Comparison of ENCODE assay signal across 18 cellular contexts in genomic region chr19:18346091-18346490, GRCh38. TPM values are rescaled to one million over a fixed set of nuclear protein-coding genes. Genes with fewer than 3 reads are reported as not detected.
DNase-seq lines count a peak whose midpoint lies in the region; ATAC-seq and TF ChIP-seq lines count a peak whose summit lies in the region.
"Had no signal": no experiment of that assay in that cellular context is flagged by ENCODE, and none has a peak within 500 bp of the region (broad histone marks: within the 10 kb centered on the region; RNA-seq: fewer than 3 reads in every experiment).

No MANE protein-coding gene starts in this region.

- H3K9ac ChIP-seq in HUES48 (ENCODE audit: low read depth, low read length) (no peak overlapping the region), colonic mucosa (ENCODE audit: low read depth in 2 of 2, low read length in 2 of 2) (peak overlapping the region in 1 of 2 donors; percentile 55)

- H3K4me3 Mint-ChIP-seq in natural killer cell treated with Interleukin-12 subunit alpha and Interleukin-12 subunit beta and Interleukin-15 and Interleukin-18, amount 100 ng/mL, for 72 hours, result peak overlapping the region; percentile 20

- H3K36me3 Mint-ChIP-seq in natural killer cell treated with Interleukin-12 subunit alpha and Interleukin-12 subunit beta and Interleukin-15 and Interleukin-18, amount 100 ng/mL, for 72 hours, result no peaks in the 10 kb centered on the region

- no peaks in the 10 kb centered on the region for H3K27me3 Mint-ChIP-seq in natural killer cell treated with Interleukin-12 subunit alpha and Interleukin-12 subunit beta and Interleukin-15 and Interleukin-18, amount 100 ng/mL, for 72 hours

- H3K4me1 Mint-ChIP-seq in natural killer cell treated with Interleukin-12 subunit alpha and Interleukin-12 subunit beta and Interleukin-15 and Interleukin-18, amount 100 ng/mL, for 72 hours (ENCODE audit: low read depth in 2 of 2), result peaks cover 13 to 28% of the 10 kb centered on the region in 2 donors

- ATAC-seq in natural killer cell treated with Interleukin-12 subunit alpha and Interleukin-12 subunit beta and Interleukin-15 and Interleukin-18, amount 100 ng/mL, for 72 hours, result no peak
- ATAC-seq in left lobe of liver, result no peak

- H3K9me3 ChIP-seq in HUES48 (ENCODE audit: control insufficient read depth, insufficient read depth, low read length) (no peaks in the 10 kb centered on the region), colonic mucosa (no peaks in the 10 kb centered on the region)
- H3K9me3 ChIP-seq: HAP-1, ovary, tibial nerve had no signal

- intact Hi-C loops in colonic mucosa (cut with DNase I), result no loop called here

- no peaks in the 10 kb centered on the region for H3K27me3 ChIP-seq in HUES48 (ENCODE audit: control insufficient read depth, insufficient read depth, low read length)
- H3K27me3 ChIP-seq in colonic mucosa, result no peaks in the 10 kb centered on the region
- H3K27me3 ChIP-seq: ovary, tibial nerve had no signal

- H3K4me3 ChIP-seq in HUES48 (ENCODE audit: low read depth, low read length) (no peak overlapping the region), colonic mucosa (no peak overlapping the region)
- H3K4me3 ChIP-seq: HAP-1, ovary, SK-N-MC, skin epidermis, tibial nerve had no signal

- peaks cover 25% of the 10 kb centered on the region for H3K4me1 ChIP-seq in HUES48 (ENCODE audit: control insufficient read depth, insufficient read depth, low read length)
- no peaks in the 10 kb centered on the region for H3K4me1 ChIP-seq in colonic mucosa
- H3K4me1 ChIP-seq: HAP-1 had no signal

- H3K27ac Mint-ChIP-seq in natural killer cell treated with Interleukin-12 subunit alpha and Interleukin-12 subunit beta and Interleukin-15 and Interleukin-18, amount 100 ng/mL, for 72 hours, result no peak overlapping the region

- H3K36me3 ChIP-seq in HUES48 (ENCODE audit: control insufficient read depth, insufficient read depth, low read length) (peaks cover 3% of the 10 kb centered on the region), colonic mucosa (peaks cover 5% of the 10 kb centered on the region)
- H3K36me3 ChIP-seq: HAP-1, ovary had no signal

- peak in 2 of 3 experiments; percentile 10 to 45 for DNase-seq in NCI-H1417 (lab: John Stamatoyannopoulos, UW)
- no peak for DNase-seq in NCI-H1417 treated with DMSO at 0.1 percent for 48 hours (lab: John Stamatoyannopoulos, UW)
- peak; percentile 64 for DNase-seq in colonic mucosa
- no peak for DNase-seq in natural killer cell treated with Interleukin-12 subunit alpha and Interleukin-12 subunit beta and Interleukin-15 and Interleukin-18, amount 100 ng/mL, for 72 hours (ENCODE audit: low spot score)
- no peak for DNase-seq in NCI-H2196 treated with DMSO at 0.1 percent for 48 hours (lab: John Stamatoyannopoulos, UW; ENCODE audit: unreplicated experiment)
- no peak for DNase-seq in left lobe of liver (ENCODE audit: low spot score)
- no peak for DNase-seq in NCI-H1048 (lab: John Stamatoyannopoulos, UW)
- DNase-seq: activated CD4-positive, alpha-beta T cell treated with anti-CD3 and anti-CD28 coated beads, Interleukin-2, amount 50 U/mL, for 48 hours; amygdala; kidney; NCI-H2171 treated with DMSO at 0.1 percent for 48 hours; ovary had no signal

- no peak for TF ChIP-seq CTCF in colonic mucosa (IDR thresholded peaks at IDR 0.05)

- H3K27ac ChIP-seq in HUES48 (ENCODE audit: low read depth, low read length), result peak overlapping the region; percentile 59
- no peak overlapping the region for H3K27ac ChIP-seq in colonic mucosa
- H3K27ac ChIP-seq: ovary, SK-N-MC, skin epidermis, tibial nerve had no signal

- no peaks in the 10 kb centered on the region for H3K9me3 Mint-ChIP-seq in natural killer cell treated with Interleukin-12 subunit alpha and Interleukin-12 subunit beta and Interleukin-15 and Interleukin-18, amount 100 ng/mL, for 72 hours

RNA-seq across cellular contexts. Expression of gene PGPEP1, which starts 5.7 kb away (rescaled TPM):
- total RNA-seq in colonic mucosa (10 to 100 TPM; 62.6 to 99.0 TPM), left lobe of liver (62.4 TPM)
- total RNA-seq in natural killer cell treated with Interleukin-12 subunit alpha and Interleukin-12 subunit beta and Interleukin-15 and Interleukin-18, amount 100 ng/mL, for 72 hours, result 10 to 100 TPM; 42.1 to 50.7 TPM

RNA-seq across cellular contexts. Expression of gene LSM4, which starts 23.2 kb away (rescaled TPM):
- total RNA-seq in colonic mucosa (100 to 1,000 TPM; 128 to 308 TPM), left lobe of liver (53.3 TPM)
- 100 to 1,000 TPM; 153 to 223 TPM for total RNA-seq in natural killer cell treated with Interleukin-12 subunit alpha and Interleukin-12 subunit beta and Interleukin-15 and Interleukin-18, amount 100 ng/mL, for 72 hours

RNA-seq across cellular contexts. Expression of gene GDF15, which starts 39.9 kb away (rescaled TPM):
- 100 to 1,000 TPM; 120 to 159 TPM for total RNA-seq in colonic mucosa
- under 1 TPM in 1 of 2 donors, not detected in 1; 0.71 TPM for total RNA-seq in natural killer cell treated with Interleukin-12 subunit alpha and Interleukin-12 subunit beta and Interleukin-15 and Interleukin-18, amount 100 ng/mL, for 72 hours
- total RNA-seq in left lobe of liver, result 3.2 TPM

RNA-seq across cellular contexts. Expression of gene LRRC25, which starts 51.3 kb away (rescaled TPM):
- total RNA-seq in colonic mucosa (1 to 10 TPM; 1.4 to 3.9 TPM), left lobe of liver (2.2 TPM)
- not detected for total RNA-seq in natural killer cell treated with Interleukin-12 subunit alpha and Interleukin-12 subunit beta and Interleukin-15 and Interleukin-18, amount 100 ng/mL, for 72 hours
- total RNA-seq: A172 had no signal

Comparison
In these comparisons a context has a peak if more than half of its experiments do, and no peak if none do; other contexts are left out.
1. DNase-seq: peak in NCI-H1417 (2 of 3) and colonic mucosa (single experiment); none in NCI-H1417 treated with DMSO at 0.1 percent for 48 hours (single experiment), natural killer cell treated with Interleukin-12 subunit alpha and Interleukin-12 subunit beta and Interleukin-15 and Interleukin-18, amount 100 ng/mL, for 72 hours (single experiment), NCI-H2196 treated with DMSO at 0.1 percent for 48 hours (single experiment), left lobe of liver (single experiment) and NCI-H1048 (single experiment).
2. RNA of gene GDF15, which starts 39.9 kb away (total RNA-seq): 120 to 159 TPM in colonic mucosa; 3.2 TPM in left lobe of liver (single experiment) and 0.71 TPM in natural killer cell treated with Interleukin-12 subunit alpha and Interleukin-12 subunit beta and Interleukin-15 and Interleukin-18, amount 100 ng/mL, for 72 hours; every median in the first group is over 10 times any median in the second.